1 cellular context compared by ENCODE assay signal in genomic region chr10:97210576-97210975, GRCh38.
A peak's percentile ranks its signal among the peaks of the same experiment; 100 is the strongest.
TF ChIP-seq lines count a peak whose summit lies in the region.

No MANE protein-coding gene starts in this region.

TF ChIP-seq in HepG2, 621 proteins besides CTCF, POLR2A, EP300 and RAD21 (continued from another document):
- TF ChIP-seq FOXO4 (CRISPR knock-in tag; conservative IDR thresholded peaks at IDR 0.05), result no peak
- no peak for TF ChIP-seq ZNF446 (CRISPR knock-in tag; IDR thresholded peaks at IDR 0.05)
- TF ChIP-seq IRF1 (CRISPR knock-in tag; IDR thresholded peaks at IDR 0.05; ENCODE audit: low read depth), result no peak
- TF ChIP-seq MXD1 (CRISPR knock-in tag; IDR thresholded peaks at IDR 0.05), result no peak
- no peak for TF ChIP-seq ZSCAN31 (CRISPR knock-in tag; IDR thresholded peaks at IDR 0.05; ENCODE audit: low read depth)
- no peak for TF ChIP-seq ZFP41 (CRISPR knock-in tag; IDR thresholded peaks at IDR 0.05; ENCODE audit: borderline replicate concordance)
- TF ChIP-seq ATF7-NPFF (CRISPR knock-in tag; IDR thresholded peaks at IDR 0.05; ENCODE audit: low read depth), result no peak
- TF ChIP-seq ZNF556 (CRISPR knock-in tag; IDR thresholded peaks at IDR 0.05; ENCODE audit: borderline replicate concordance), result no peak
- TF ChIP-seq STAG1 (CRISPR knock-in tag; IDR thresholded peaks at IDR 0.05), result peak; percentile 92
- no peak for TF ChIP-seq MAFK (conservative IDR thresholded peaks at IDR 0.05 in 1 of 2, IDR thresholded peaks at IDR 0.05 in 1 of 2; ENCODE audit: low read length in 2 of 2)
- TF ChIP-seq ZNF549 (CRISPR knock-in tag; IDR thresholded peaks at IDR 0.05), result no peak
- no peak for TF ChIP-seq RELA (CRISPR knock-in tag; IDR thresholded peaks at IDR 0.05)
- TF ChIP-seq GATAD2A (CRISPR knock-in tag; IDR thresholded peaks at IDR 0.05), result 0 out of 2 replicates have a peak, but pooled peaks have one; percentile 13
- no peak for TF ChIP-seq PHF20 (CRISPR knock-in tag; IDR thresholded peaks at IDR 0.05)
- TF ChIP-seq ZNF12 (CRISPR knock-in tag; IDR thresholded peaks at IDR 0.05), result no peak
- no peak for TF ChIP-seq ZNF749 (CRISPR knock-in tag; IDR thresholded peaks at IDR 0.05; ENCODE audit: borderline replicate concordance)
- TF ChIP-seq TEAD3 (CRISPR knock-in tag; optimal IDR thresholded peaks at IDR 0.05; ENCODE audit: borderline replicate concordance), result peak; percentile 87
TF ChIP-seq in HepG2: peak in this region for 9.
